In genomic region chr12:70365398-70365647, GRCh38 we compare ENCODE assay signal across 1 cellular context.
TF ChIP-seq lines count a peak whose summit lies in the region.

No MANE protein-coding gene starts in this region.

TF ChIP-seq in GM23338, 12 proteins besides CTCF, POLR2A, EP300 and RAD21 (continued from another document):
- TF ChIP-seq REST (IDR thresholded peaks at IDR 0.05; ENCODE audit: unreplicated experiment) (no peak), ZNF114 (CRISPR knock-in tag; IDR thresholded peaks at IDR 0.05) (no peak), EZH2 (IDR thresholded peaks at IDR 0.05; ENCODE audit: low read depth, unreplicated experiment) (no peak), POLR2AphosphoS5 (IDR thresholded peaks at IDR 0.05; ENCODE audit: low read depth) (no peak), CREB1 (CRISPR knock-in tag; IDR thresholded peaks at IDR 0.05; ENCODE audit: low read depth) (no peak), JUNB (IDR thresholded peaks at IDR 0.05; ENCODE audit: unreplicated experiment) (no peak)
